In the genomic region with DNA sequence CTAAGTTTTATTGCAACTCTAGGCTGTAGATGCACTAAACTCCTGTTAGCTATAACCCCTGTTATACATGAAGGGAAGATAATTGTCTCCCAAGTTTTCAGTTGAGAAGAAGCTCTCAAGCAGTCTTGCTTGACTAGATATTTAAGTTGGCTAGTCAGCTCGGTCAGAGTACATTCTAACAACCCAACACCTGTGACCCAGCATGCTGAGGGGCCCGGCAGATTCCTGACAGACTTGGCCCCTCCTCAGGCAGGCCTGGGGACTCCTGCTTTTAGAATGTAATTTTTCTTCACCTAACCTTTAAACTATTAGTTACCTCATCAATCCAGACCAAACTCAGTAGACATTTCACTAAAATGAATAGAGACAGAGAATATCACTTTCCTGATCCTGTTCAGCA, we compare ENCODE assay signal across 15 cellular contexts.
DNase-seq lines count a peak whose midpoint lies in the region; ATAC-seq and TF ChIP-seq lines count a peak whose summit lies in the region.
"Had no signal": no experiment of that assay in that cellular context is flagged by ENCODE, and none has a peak within 500 bp of the region (broad histone marks: within the 10 kb centered on the region; RNA-seq: fewer than 3 reads in every experiment).

No MANE protein-coding gene starts in this region.

- H3K27ac ChIP-seq in HEK293 (ENCODE audit: extremely low read depth, low read depth, low read length) (no peak overlapping the region), endodermal cell (ENCODE audit: low read depth, low read length) (no peak overlapping the region), thyroid gland (peak overlapping the region; percentile 25 to 64 (median 62))

- H3K27me3 ChIP-seq in endodermal cell (ENCODE audit: control insufficient read depth, insufficient read depth, low read length, poor library complexity, severe bottlenecking) = no peaks in the 10 kb centered on the region
- no peaks in the 10 kb centered on the region for H3K27me3 ChIP-seq in thyroid gland

- no peak for TF ChIP-seq POLR2A in thyroid gland (IDR thresholded peaks at IDR 0.05)

- TF ChIP-seq CTCF in HEK293 (tag by site-specific recombination; IDR thresholded peaks at IDR 0.05) (no peak), endodermal cell (conservative IDR thresholded peaks at IDR 0.05) (no peak), thyroid gland (IDR thresholded peaks at IDR 0.05) (no peak), progenitor cell of endocrine pancreas (IDR thresholded peaks at IDR 0.05; ENCODE audit: unreplicated experiment) (no peak)

- no peak overlapping the region for H3K27ac Mint-ChIP-seq in endodermal cell
- H3K27ac Mint-ChIP-seq in progenitor cell of endocrine pancreas = no peak overlapping the region
- H3K27ac Mint-ChIP-seq: B cell; CD4-positive, alpha-beta T cell had no signal

- peak; percentile 58 for DNase-seq in NCI-H187 treated with DMSO at 0.1 percent for 48 hours (lab: John Stamatoyannopoulos, UW)
- peak; percentile 56 for DNase-seq in endodermal cell
- DNase-seq in thyroid gland = peak; percentile 63 to 65
- DNase-seq in activated T-cell treated with anti-CD3 and anti-CD28 coated beads, Interleukin-2, amount 50 U/mL, for 4 hours = no peak
- DNase-seq in progenitor cell of endocrine pancreas (ENCODE audit: low spot score, unreplicated experiment) = no peak
- DNase-seq: C1 segment of cervical spinal cord; CD4-positive, alpha-beta T cell; DMS153; DMS79 treated with DMSO at 0.1 percent for 48 hours; EL; IMR-90 had no signal

- H3K9me3 Mint-ChIP-seq in endodermal cell (no peaks in the 10 kb centered on the region), progenitor cell of endocrine pancreas (ENCODE audit: low read depth) (no peaks in the 10 kb centered on the region)
- H3K9me3 Mint-ChIP-seq in activated T-cell treated with anti-CD3 and anti-CD28 coated beads, Interleukin-2, amount 50 U/mL, for 4 hours = no peaks in the 10 kb centered on the region
- H3K9me3 Mint-ChIP-seq: CD4-positive, alpha-beta T cell had no signal

- 67 to 70% methylated on average over 1 to 2 of the region's 2 CpGs for WGBS in endodermal cell (ENCODE audit: insufficient coverage in 1 of 2, insufficient read length in 1 of 2), 2 experiments
- 25 to 34% methylated on average over 2 of the region's 2 CpGs for WGBS in thyroid gland, 2 donors

- H3K4me3 ChIP-seq in HEK293 (ENCODE audit: low read depth, low read length) (no peak overlapping the region), endodermal cell (ENCODE audit: low read length) (no peak overlapping the region), thyroid gland (replicated peaks in 1 of 3) (no peak overlapping the region)

- no peak for ATAC-seq in activated T-cell treated with anti-CD3 and anti-CD28 coated beads, Interleukin-2, amount 50 U/mL, for 4 hours
- ATAC-seq in GM18519 (IDR thresholded peaks at IDR 0.05; ENCODE audit: low FRiP score, unreplicated experiment) = no peak
- ATAC-seq: HCT116 had no signal

- H3K36me3 Mint-ChIP-seq in endodermal cell (ENCODE audit: low read depth) (no peaks in the 10 kb centered on the region), progenitor cell of endocrine pancreas (ENCODE audit: insufficient read depth) (no peaks in the 10 kb centered on the region)
- no peaks in the 10 kb centered on the region for H3K36me3 Mint-ChIP-seq in activated T-cell treated with anti-CD3 and anti-CD28 coated beads, Interleukin-2, amount 50 U/mL, for 4 hours (ENCODE audit: insufficient read depth)

- H3K36me3 ChIP-seq in HEK293 (ENCODE audit: control insufficient read depth in 2 of 2, insufficient read depth in 1 of 2, low read length in 2 of 2) (no peaks in the 10 kb centered on the region), endodermal cell (ENCODE audit: control insufficient read depth, insufficient read depth, low read length) (no peaks in the 10 kb centered on the region), thyroid gland (no peaks in the 10 kb centered on the region)

- peaks cover 23% of the 10 kb centered on the region for H3K27me3 Mint-ChIP-seq in endodermal cell (ENCODE audit: insufficient read depth)
- peaks cover 15% of the 10 kb centered on the region for H3K27me3 Mint-ChIP-seq in activated T-cell treated with anti-CD3 and anti-CD28 coated beads, Interleukin-2, amount 50 U/mL, for 4 hours (ENCODE audit: low read depth)
- peaks cover 37% of the 10 kb centered on the region for H3K27me3 Mint-ChIP-seq in progenitor cell of endocrine pancreas
- H3K27me3 Mint-ChIP-seq: B cell had no signal

- POLR2A ChIA-PET in HEK293 (lab: Yijun Ruan, JAX) = no interaction called here

- H3K4me1 Mint-ChIP-seq in endodermal cell = peaks cover 36% of the 10 kb centered on the region
- H3K4me1 Mint-ChIP-seq in activated T-cell treated with anti-CD3 and anti-CD28 coated beads, Interleukin-2, amount 50 U/mL, for 4 hours (ENCODE audit: low read depth) = no peaks in the 10 kb centered on the region
- peaks cover 11% of the 10 kb centered on the region for H3K4me1 Mint-ChIP-seq in progenitor cell of endocrine pancreas (ENCODE audit: low read depth)

- H3K4me1 ChIP-seq in HEK293 (ENCODE audit: control insufficient read depth, insufficient read depth, low read length) (peaks cover 9% of the 10 kb centered on the region; the same call in 1 of the 2 replicates), endodermal cell (ENCODE audit: control insufficient read depth, insufficient read depth, low read length) (peaks cover 3% of the 10 kb centered on the region), thyroid gland (peaks cover 14 to 25% of the 10 kb centered on the region in 2 donors)

- H3K9ac ChIP-seq in endodermal cell (ENCODE audit: extremely low read depth, low read length, poor library complexity, severe bottlenecking) = no peak overlapping the region

- H3K9me3 ChIP-seq in HEK293 (ENCODE audit: control insufficient read depth, insufficient read depth, low read depth, low read length) (no peaks in the 10 kb centered on the region), endodermal cell (ENCODE audit: control insufficient read depth, low read length) (no peaks in the 10 kb centered on the region), thyroid gland (no peaks in the 10 kb centered on the region)

- intact Hi-C loops in thyroid gland (cut with DNase I) = no loop called here

- no peak overlapping the region for H3K4me3 Mint-ChIP-seq in endodermal cell
- H3K4me3 Mint-ChIP-seq in activated T-cell treated with anti-CD3 and anti-CD28 coated beads, Interleukin-2, amount 50 U/mL, for 4 hours = no peak overlapping the region
- H3K4me3 Mint-ChIP-seq in progenitor cell of endocrine pancreas (ENCODE audit: low read depth) = no peak overlapping the region
- H3K4me3 Mint-ChIP-seq: B cell; CD4-positive, alpha-beta T cell had no signal

- CTCF ChIA-PET in HEK293 (lab: Yijun Ruan, JAX) = no interaction called here

TF ChIP-seq in HEK293, 187 proteins besides CTCF, POLR2A, EP300 and RAD21:
- TF ChIP-seq ZNF140 (tag by site-specific recombination; IDR thresholded peaks at IDR 0.05) = no peak
- peak; percentile 22; the same call in 1 of the 2 replicates for TF ChIP-seq TRIM28 (IDR thresholded peaks at IDR 0.05; ENCODE audit: borderline replicate concordance, low read length)

Comparison
In these comparisons a context has a peak if more than half of its experiments do, and no peak if none do; other contexts are left out.
1. H3K27ac ChIP-seq: peak in thyroid gland (3 of 3); none in HEK293 (single experiment) and endodermal cell (single experiment).
2. DNase-seq: peak in NCI-H187 treated with DMSO at 0.1 percent for 48 hours (single experiment), endodermal cell (single experiment) and thyroid gland (2 of 2); none in activated T-cell treated with anti-CD3 and anti-CD28 coated beads, Interleukin-2, amount 50 U/mL, for 4 hours (single experiment) and progenitor cell of endocrine pancreas (single experiment).